22 cellular contexts compared by ENCODE assay signal in the genomic region with DNA sequence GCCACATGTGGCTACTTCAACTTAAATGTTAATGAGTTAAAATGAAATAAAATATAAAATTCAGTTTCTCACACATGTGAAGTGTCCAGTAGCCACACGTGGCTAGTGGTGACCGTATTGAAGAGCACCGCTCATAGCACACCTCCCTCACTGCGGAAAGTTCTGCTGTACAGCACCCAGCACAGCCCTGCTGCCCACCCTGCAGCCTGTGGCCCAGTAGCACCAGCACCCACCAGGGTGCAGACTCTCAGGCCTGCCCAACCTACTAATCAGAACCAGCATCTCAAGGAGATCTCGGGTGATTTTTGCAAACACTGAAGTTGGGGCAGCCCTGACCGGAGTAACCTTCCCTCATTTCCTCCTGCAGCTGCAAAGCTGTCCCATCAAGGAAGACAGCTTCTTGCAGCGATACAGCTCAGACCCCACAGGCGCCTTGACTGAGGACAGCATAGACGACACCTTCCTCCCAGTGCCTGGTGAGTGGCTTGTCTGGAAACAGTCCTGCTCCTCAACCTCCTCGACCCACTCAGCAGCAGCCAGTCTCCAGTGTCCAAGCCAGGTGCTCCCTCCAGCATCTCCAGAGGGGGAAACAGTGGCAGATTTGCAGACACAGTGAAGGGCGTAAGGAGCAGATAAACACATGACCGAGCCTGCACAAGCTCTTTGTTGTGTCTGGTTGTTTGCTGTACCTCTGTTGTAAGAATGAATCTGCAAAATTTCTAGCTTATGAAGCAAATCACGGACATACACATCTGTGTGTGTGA.
DNase-seq lines count a peak whose midpoint lies in the region; ATAC-seq and TF ChIP-seq lines count a peak whose summit lies in the region.
"Had no signal": no experiment of that assay in that cellular context is flagged by ENCODE, and none has a peak within 500 bp of the region (broad histone marks: within the 10 kb centered on the region; RNA-seq: fewer than 3 reads in every experiment).

No MANE protein-coding gene starts in this region.

- TF ChIP-seq CTCF in right lobe of liver (IDR thresholded peaks at IDR 0.05) = no peak
- TF ChIP-seq CTCF in GM13976 (IDR thresholded peaks at IDR 0.05; ENCODE audit: borderline replicate concordance, control extremely low read depth, extremely low read depth, insufficient read depth, missing control alignments) = no peak

- H3K4me1 ChIP-seq in right lobe of liver = no peaks in the 10 kb centered on the region

- no peaks in the 10 kb centered on the region for H3K27me3 ChIP-seq in right lobe of liver

- no peaks in the 10 kb centered on the region for H3K9me3 ChIP-seq in right lobe of liver
- H3K9me3 ChIP-seq: SK-N-SH had no signal

- no peak overlapping the region for H3K27ac ChIP-seq in right lobe of liver
- H3K27ac ChIP-seq: HL-60, KMS-11 had no signal

- intact Hi-C loops in right lobe of liver (cut with DNase I) = no loop called here

- TF ChIP-seq POLR2A in right lobe of liver (IDR thresholded peaks at IDR 0.05) = no peak

- DNase-seq in activated CD8-positive, alpha-beta memory T cell treated with anti-CD3 and anti-CD28 coated beads for 24 hours = peak; percentile 48
- no peak for DNase-seq in activated CD8-positive, alpha-beta memory T cell treated with anti-CD3 and anti-CD28 coated beads, Interleukin-2, amount 50 U/mL, for 48 hours
- DNase-seq in SK-N-DZ (ENCODE audit: low spot score) (peak; percentile 27), right lobe of liver (no peak), A172 (ENCODE audit: low spot score) (no peak), GM13976 (ENCODE audit: low spot score) (no peak), NCI-H526 treated with DMSO at 0.1 percent for 48 hours (lab: John Stamatoyannopoulos, UW) (no peak)
- peak; percentile 13 for DNase-seq in stimulated activated CD8-positive, alpha-beta memory T cell treated with anti-CD3 and anti-CD28 coated beads, Interleukin-4, amount 100 ng/mL, for 48 hours
- DNase-seq: 8988T; H9; HFFc6; NCI-H1092 treated with DMSO at 0.1 percent for 48 hours; NCI-H1436 treated with DMSO at 0.1 percent for 48 hours; NCI-H2029; NCI-H2227 treated with DMSO at 0.1 percent for 48 hours; NCI-H510A; NCI-H748 treated with DMSO at 0.1 percent for 48 hours; NK-92 treated with Interleukin-12 subunit alpha and Interleukin-12 subunit beta, amount 100 ng/mL, for 24 hours; SHP77 treated with DMSO at 0.1 percent for 48 hours; SK-N-SH had no signal

- WGBS in right lobe of liver (ENCODE audit: insufficient coverage, low coverage, low lambda C conversion rate, missing lambda C conversion rate) = 86% methylated on average over 4 of the region's 13 CpGs

- ATAC-seq in right lobe of liver = peak; percentile 9 to 33 (median 22)

- H3K4me3 ChIP-seq in right lobe of liver = no peak overlapping the region

- in situ Hi-C loops in GM13976 (cut with MboI; ENCODE audit: low sequenced_read_pairs, unreplicated experiment) = no loop called here

- peaks cover 0 to 76% (median 41%) of the 10 kb centered on the region in 4 donors for H3K36me3 ChIP-seq in right lobe of liver

Comparison
In these comparisons a context has a peak if more than half of its experiments do, and no peak if none do; other contexts are left out.
1. DNase-seq: peak in activated CD8-positive, alpha-beta memory T cell treated with anti-CD3 and anti-CD28 coated beads for 24 hours (single experiment), SK-N-DZ (single experiment) and stimulated activated CD8-positive, alpha-beta memory T cell treated with anti-CD3 and anti-CD28 coated beads, Interleukin-4, amount 100 ng/mL, for 48 hours (single experiment); none in activated CD8-positive, alpha-beta memory T cell treated with anti-CD3 and anti-CD28 coated beads, Interleukin-2, amount 50 U/mL, for 48 hours (single experiment), right lobe of liver (0 of 3), A172 (single experiment), GM13976 (single experiment) and NCI-H526 treated with DMSO at 0.1 percent for 48 hours (single experiment).